22 cellular contexts compared by ENCODE assay signal in the genomic region with DNA sequence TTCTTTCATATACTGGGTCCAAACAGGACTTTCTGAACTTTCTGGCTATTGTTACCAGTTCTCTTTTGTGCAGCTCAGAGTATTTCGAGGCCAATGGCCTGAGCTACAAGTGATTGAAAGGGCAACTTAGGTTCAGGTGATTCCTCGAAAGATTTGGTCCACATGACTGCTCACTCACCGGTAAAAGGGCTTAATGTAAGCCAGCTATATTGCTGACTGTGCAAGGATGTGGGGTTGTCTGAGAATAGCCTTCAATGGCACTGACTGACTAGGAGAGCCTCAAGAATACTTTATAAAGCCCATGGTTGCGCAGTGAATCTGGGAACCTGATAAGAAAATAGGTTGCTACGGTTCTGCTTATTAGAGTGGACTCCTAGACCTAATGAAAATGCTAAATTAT.
A peak's percentile ranks its signal among the peaks of the same experiment; 100 is the strongest.
DNase-seq lines count a peak whose midpoint lies in the region; ATAC-seq, FAIRE-seq and TF ChIP-seq lines count a peak whose summit lies in the region.
"Had no signal": no experiment of that assay in that cellular context is flagged by ENCODE, and none has a peak within 500 bp of the region (broad histone marks: within the 10 kb centered on the region; RNA-seq: fewer than 3 reads in every experiment).

No MANE protein-coding gene starts in this region.

- no peak overlapping the region for H3K56ac ChIP-seq in H9 (ENCODE audit: insufficient read length, low read depth, low read length)

- no peak overlapping the region for H3K27ac ChIP-seq in A549
- H3K27ac ChIP-seq in H9 (ENCODE audit: insufficient read length, low read depth, low read length), result no peak overlapping the region
- peak overlapping the region; percentile 36; the same call in 1 of the 2 replicates for H3K27ac ChIP-seq in VCaP
- H3K27ac ChIP-seq in CD4-positive, alpha-beta memory T cell (ENCODE audit: low read depth, low read length), result no peak overlapping the region
- H3K27ac ChIP-seq: BLaER1, C4-2B had no signal

- peaks cover 10 to 11% of the 10 kb centered on the region in 2 experiments for H3K4me1 Mint-ChIP-seq in H9
- H3K4me1 Mint-ChIP-seq in CD4-positive, alpha-beta memory T cell, result no peaks in the 10 kb centered on the region
- H3K4me1 Mint-ChIP-seq: B cell; CD4-positive, CD25-positive, alpha-beta regulatory T cell; CD8-positive, alpha-beta memory T cell had no signal

- no peak for ATAC-seq in A549
- ATAC-seq: GM12878 had no signal

- no peak overlapping the region for H2BK5ac ChIP-seq in H9 (ENCODE audit: insufficient read length, low read length)

- no peak overlapping the region for H2BK15ac ChIP-seq in H9 (ENCODE audit: low read depth, low read length)

- H3K79me1 ChIP-seq in H9 (ENCODE audit: insufficient read depth, low read depth, low read length, poor library complexity, severe bottlenecking), result no peaks in the 10 kb centered on the region

- WGBS in A549 (ENCODE audit: missing lambda C conversion rate), result 3% methylated on average over 5 of the region's 5 CpGs
- no CpG with 5 or more reads among the region's 5 CpGs for WGBS in H9 (ENCODE audit: extremely low coverage, insufficient read length, low lambda C conversion rate)

- POLR2A ChIA-PET in A549 (lab: Yijun Ruan, JAX), result no interaction called here
- POLR2A ChIA-PET in CD4-positive, alpha-beta memory T cell (lab: Charles Lee; ENCODE audit: partially characterized antibody), result no interaction called here

- H3K79me2 ChIP-seq in H9 (ENCODE audit: insufficient read depth, low read length), result no peaks in the 10 kb centered on the region

- no peak overlapping the region for H2AFZ ChIP-seq in H9 (ENCODE audit: low read length)

- no peaks in the 10 kb centered on the region for H3K36me3 ChIP-seq in CD4-positive, alpha-beta memory T cell (ENCODE audit: insufficient read depth, low read length)
- H3K36me3 ChIP-seq: BLaER1 had no signal

- DNase-seq in A549 (ENCODE audit: low read depth in 1 of 2, low spot score in 1 of 2), result no peak
- no peak for DNase-seq in H9
- DNase-seq in GM12892 (ENCODE audit: insufficient read length), result no peak
- DNase-seq in activated CD4-positive, alpha-beta T cell treated with anti-CD3 and anti-CD28 coated beads for 4 hours, result no peak
- DNase-seq in CD4-positive, alpha-beta memory T cell, result no peak
- DNase-seq: 8988T; CD4-positive, CD25-positive, alpha-beta regulatory T cell; CD8-positive, alpha-beta memory T cell; DMS 273 treated with DMSO at 0.1 percent for 48 hours; DMS79; EL; GDM1; GOT3; HCEC 1CT had no signal

- no peaks in the 10 kb centered on the region for H3K23me2 ChIP-seq in H9 (ENCODE audit: insufficient read length, low read depth, low read length, poor library complexity, severe bottlenecking)

- no peak overlapping the region for H3T11ph ChIP-seq in H9 (ENCODE audit: low read length)

- no peak overlapping the region for H4K91ac ChIP-seq in H9 (ENCODE audit: insufficient read length, low read depth, low read length)

- no peaks in the 10 kb centered on the region for H3K36me3 Mint-ChIP-seq in H9 (ENCODE audit: insufficient read depth in 1 of 3, low read depth in 3 of 3)
- no peaks in the 10 kb centered on the region for H3K36me3 Mint-ChIP-seq in CD4-positive, alpha-beta memory T cell
- H3K36me3 Mint-ChIP-seq: CD4-positive, CD25-positive, alpha-beta regulatory T cell; CD8-positive, alpha-beta memory T cell had no signal

- TF ChIP-seq CTCF in A549 (IDR thresholded peaks at IDR 0.05), result no peak
- TF ChIP-seq CTCF in H9 (conservative IDR thresholded peaks at IDR 0.05), result no peak
- no peak for TF ChIP-seq CTCF in VCaP (conservative IDR thresholded peaks at IDR 0.05)

- TF ChIP-seq POLR2A in A549 (IDR thresholded peaks at IDR 0.05; ENCODE audit: low read length) (no peak), GM12892 (IDR thresholded peaks at IDR 0.05; ENCODE audit: low read depth, low read length) (no peak)

- no peak for TF ChIP-seq EP300 in A549 (IDR thresholded peaks at IDR 0.05)

- no peaks in the 10 kb centered on the region for H4K20me1 ChIP-seq in H9 (ENCODE audit: control insufficient read depth, insufficient read depth, insufficient read length)
- H4K20me1 ChIP-seq: BLaER1 had no signal

- H3K4me3 ChIP-seq in A549, result no peak overlapping the region
- no peak overlapping the region for H3K4me3 ChIP-seq in CD4-positive, alpha-beta memory T cell (ENCODE audit: low read length in 2 of 2)
- H3K4me3 ChIP-seq: BLaER1, GM12878 had no signal

- H2AK5ac ChIP-seq in H9 (ENCODE audit: insufficient read length, low read length), result no peak overlapping the region

- H3K4me3 Mint-ChIP-seq in H9, result no peak overlapping the region
- H3K4me3 Mint-ChIP-seq in CD4-positive, alpha-beta memory T cell, result no peak overlapping the region
- H3K4me3 Mint-ChIP-seq: B cell; CD4-positive, CD25-positive, alpha-beta regulatory T cell; CD8-positive, alpha-beta memory T cell had no signal

- H3K4me2 ChIP-seq in A549 (no peak overlapping the region), H9 (ENCODE audit: insufficient read depth, insufficient read length, low read length) (no peak overlapping the region)
- H3K4me2 ChIP-seq: BLaER1 had no signal

- H3K4me1 ChIP-seq in A549 (no peaks in the 10 kb centered on the region), H9 (ENCODE audit: insufficient read depth, low read length) (peaks cover 4% of the 10 kb centered on the region; the same call in 1 of the 2 replicates)
- H3K4me1 ChIP-seq in CD4-positive, alpha-beta memory T cell (ENCODE audit: insufficient read depth, low read length), result no peaks in the 10 kb centered on the region
- H3K4me1 ChIP-seq: BLaER1 had no signal

- H3K27me3 ChIP-seq in H9 (ENCODE audit: insufficient read depth, low read length), result no peaks in the 10 kb centered on the region
- H3K27me3 ChIP-seq in CD4-positive, alpha-beta memory T cell (ENCODE audit: insufficient read depth, low read length), result no peaks in the 10 kb centered on the region
- H3K27me3 ChIP-seq: BLaER1 had no signal

- no peak for FAIRE-seq in A549 (lab: Jason Lieb, UNC)
- no peak for FAIRE-seq in GM12892 (lab: Jason Lieb, UNC)
- FAIRE-seq: D721Med, GM12878, GM18507, H54 had no signal

- no peak overlapping the region for H2BK120ac ChIP-seq in H9 (ENCODE audit: low read depth, low read length, poor library complexity, severe bottlenecking)

- H3K27ac Mint-ChIP-seq in H9, result no peak overlapping the region
- H3K27ac Mint-ChIP-seq in CD4-positive, alpha-beta memory T cell, result no peak overlapping the region
- H3K27ac Mint-ChIP-seq: B cell; CD8-positive, alpha-beta memory T cell had no signal

- no peak overlapping the region for H2BK12ac ChIP-seq in H9 (ENCODE audit: insufficient read length, low read depth, low read length)

- no peaks in the 10 kb centered on the region for H3K27me3 Mint-ChIP-seq in H9 (ENCODE audit: low read depth)
- no peaks in the 10 kb centered on the region for H3K27me3 Mint-ChIP-seq in CD4-positive, alpha-beta memory T cell
- H3K27me3 Mint-ChIP-seq: B cell; CD4-positive, CD25-positive, alpha-beta regulatory T cell; CD8-positive, alpha-beta memory T cell had no signal

- intact Hi-C loops in CD4-positive, alpha-beta memory T cell (cut with micrococcal nuclease), result no loop called here

- peak overlapping the region; percentile 43 for H4K8ac ChIP-seq in H9 (replicated peaks; ENCODE audit: insufficient read length, low read depth, low read length)

- H3K9me3 ChIP-seq in A549 (no peaks in the 10 kb centered on the region), H9 (ENCODE audit: control insufficient read depth, low read depth, low read length) (no peaks in the 10 kb centered on the region)
- no peaks in the 10 kb centered on the region for H3K9me3 ChIP-seq in CD4-positive, alpha-beta memory T cell (ENCODE audit: control insufficient read depth in 1 of 2, low read length in 2 of 2)
- H3K9me3 ChIP-seq: BLaER1 had no signal

- TF ChIP-seq RAD21 in A549 (conservative IDR thresholded peaks at IDR 0.05 in 1 of 2, IDR thresholded peaks at IDR 0.05 in 1 of 2), result no peak

- no peak overlapping the region for H3K18ac ChIP-seq in H9 (ENCODE audit: insufficient read length, low read depth, low read length)

- H3K4ac ChIP-seq in H9 (ENCODE audit: low read depth, low read length), result no peak overlapping the region

- no peaks in the 10 kb centered on the region; a peak in 1 of 5 replicates for H3K9me3 Mint-ChIP-seq in H9
- peaks cover 0 to 6% (median 0%) of the 10 kb centered on the region in 8 donors for H3K9me3 Mint-ChIP-seq in CD4-positive, alpha-beta memory T cell

- CTCF ChIA-PET in A549 (lab: Yijun Ruan, JAX), result interaction anchor here (1.5 kb wide), 1 partner anchor 12 kb away, joined by 6 read pairs; no protein-coding TSS in a partner anchor
- CTCF ChIA-PET in CD4-positive, alpha-beta memory T cell (lab: Charles Lee; ENCODE audit: partially characterized antibody), result no interaction called here

- H3K14ac ChIP-seq in H9 (ENCODE audit: insufficient read depth, low read length), result no peak overlapping the region

- no peak overlapping the region for H3K9ac ChIP-seq in H9 (ENCODE audit: extremely low read depth, insufficient read length, low read length)
- H3K9ac ChIP-seq: BLaER1 had no signal

- H2BK20ac ChIP-seq in H9 (ENCODE audit: low read depth, low read length, poor library complexity, severe bottlenecking), result no peak overlapping the region

- no peak overlapping the region for H4K5ac ChIP-seq in H9 (ENCODE audit: insufficient read length, low read depth, low read length)

- H3K23ac ChIP-seq in H9 (ENCODE audit: insufficient read length, low read depth, low read length), result no peak overlapping the region

TF ChIP-seq in A549, 52 proteins besides CTCF, POLR2A, EP300 and RAD21:
- peak; percentile 62 for TF ChIP-seq MAFK (IDR thresholded peaks at IDR 0.05; ENCODE audit: partially characterized antibody)
- TF ChIP-seq, protein P1, sequence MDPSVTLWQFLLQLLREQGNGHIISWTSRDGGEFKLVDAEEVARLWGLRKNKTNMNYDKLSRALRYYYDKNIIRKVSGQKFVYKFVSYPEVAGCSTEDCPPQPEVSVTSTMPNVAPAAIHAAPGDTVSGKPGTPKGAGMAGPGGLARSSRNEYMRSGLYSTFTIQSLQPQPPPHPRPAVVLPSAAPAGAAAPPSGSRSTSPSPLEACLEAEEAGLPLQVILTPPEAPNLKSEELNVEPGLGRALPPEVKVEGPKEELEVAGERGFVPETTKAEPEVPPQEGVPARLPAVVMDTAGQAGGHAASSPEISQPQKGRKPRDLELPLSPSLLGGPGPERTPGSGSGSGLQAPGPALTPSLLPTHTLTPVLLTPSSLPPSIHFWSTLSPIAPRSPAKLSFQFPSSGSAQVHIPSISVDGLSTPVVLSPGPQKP (IDR thresholded peaks at IDR 0.05; ENCODE audit: low read depth, low read length), result no peak
TF ChIP-seq in A549: peak in this region for 1.
